Comparison of ENCODE assay signal across 14 cellular contexts in the genomic region with DNA sequence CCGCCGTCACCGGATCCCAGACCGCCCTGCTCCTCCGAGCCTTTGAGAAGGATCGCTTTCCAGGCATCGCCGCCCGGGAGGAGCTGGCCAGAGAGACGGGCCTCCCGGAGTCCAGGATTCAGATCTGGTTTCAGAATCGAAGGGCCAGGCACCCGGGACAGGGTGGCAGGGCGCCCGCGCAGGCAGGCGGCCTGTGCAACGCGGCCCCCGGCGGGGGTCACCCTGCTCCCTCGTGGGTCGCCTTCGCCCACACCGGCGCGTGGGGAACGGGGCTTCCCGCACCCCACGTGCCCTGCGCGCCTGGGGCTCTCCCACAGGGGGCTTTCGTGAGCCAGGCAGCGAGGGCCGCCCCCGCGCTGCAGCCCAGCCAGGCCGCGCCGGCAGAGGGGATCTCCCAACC. TPM values are rescaled to one million over a fixed set of nuclear protein-coding genes. Genes with fewer than 3 reads are reported as not detected.
DNase-seq lines count a peak whose midpoint lies in the region; ATAC-seq and TF ChIP-seq lines count a peak whose summit lies in the region.
"Not testable (repeated sequence)": the region's sequence is repeated elsewhere in the genome, so short reads cannot be mapped to it uniquely, and the experiment has no call there.
"Had no signal": no experiment of that assay in that cellular context is flagged by ENCODE, and none has a peak within 500 bp of the region (broad histone marks: within the 10 kb centered on the region; RNA-seq: fewer than 3 reads in every experiment).

No MANE protein-coding gene starts in this region.

- H3K4me1 Mint-ChIP-seq in central memory CD8-positive, alpha-beta T cell, result not testable (repeated sequence)

- not testable (repeated sequence) for H3K27ac Mint-ChIP-seq in central memory CD8-positive, alpha-beta T cell (ENCODE audit: low read depth)

- ATAC-seq in SK-N-SH treated with all-trans-retinoic acid at 6 μM for 48 hours (peak; percentile 63), Right ventricle myocardium superior (ENCODE audit: poor library complexity) (peak; percentile 43), left lung (peak; percentile 19), lung (ENCODE audit: insufficient read depth, low FRiP score) (peak; percentile 47), psoas muscle (peak in 3 of 4 donors; percentile 47 to 61 (median 51)), aorta (ENCODE audit: low FRiP score) (peak; percentile 90)
- peak; percentile 64 for ATAC-seq in central memory CD8-positive, alpha-beta T cell (replicated peaks; ENCODE audit: extremely low read depth, poor library complexity, severe bottlenecking)
- peak; percentile 63 for ATAC-seq in stimulated activated naive CD8-positive, alpha-beta T cell treated with anti-CD3 and anti-CD28 coated beads, Interleukin-15, Interleukin-2, amounts not matched to agents 100 U/mL and 50 U/mL, for 24 hours

- H3K27me3 ChIP-seq in left lung, result peaks cover 0 to 18% of the 10 kb centered on the region in 2 donors
- not testable (repeated sequence) for H3K27me3 ChIP-seq in lung (ENCODE audit: control insufficient read depth, insufficient read depth); psoas muscle (ENCODE audit: insufficient read depth in 3 of 3, low read length in 2 of 3); aorta (ENCODE audit: control insufficient read depth in 1 of 2, insufficient read depth in 2 of 2, low read length in 1 of 2)

- not testable (repeated sequence) for H3K36me3 ChIP-seq in left lung; lung (ENCODE audit: control insufficient read depth in 2 of 2, insufficient read depth in 2 of 2, low read length in 2 of 2); psoas muscle (ENCODE audit: insufficient read depth in 1 of 2, low read depth in 1 of 2); aorta (ENCODE audit: control insufficient read depth in 1 of 2, insufficient read depth in 2 of 2, low read length in 1 of 2)

- not testable (repeated sequence) for H3K36me3 Mint-ChIP-seq in central memory CD8-positive, alpha-beta T cell (ENCODE audit: insufficient read depth)

- WGBS in lung, 2 donors, result no CpG with 5 or more reads among the region's 40 CpGs
- no CpG with 5 or more reads among the region's 40 CpGs for WGBS in psoas muscle, 3 donors
- no CpG with 5 or more reads among the region's 40 CpGs for WGBS in aorta, 2 donors

- peaks cover 16% of the 10 kb centered on the region for H3K27me3 Mint-ChIP-seq in central memory CD8-positive, alpha-beta T cell

- not testable (repeated sequence) for H3K9me3 ChIP-seq in left lung; lung (ENCODE audit: control insufficient read depth in 2 of 2, insufficient read depth in 1 of 2, low read length in 1 of 2); psoas muscle; aorta (ENCODE audit: control insufficient read depth, low read length)

- H3K4me3 Mint-ChIP-seq in central memory CD8-positive, alpha-beta T cell, result not testable (repeated sequence)

- not testable (repeated sequence) for H3K4me1 ChIP-seq in left lung; lung (ENCODE audit: control insufficient read depth in 2 of 2, insufficient read depth in 2 of 2, low read length in 2 of 2); psoas muscle; aorta (ENCODE audit: control insufficient read depth in 1 of 2, insufficient read depth in 2 of 2, low read length in 2 of 2)

- not testable (repeated sequence) for TF ChIP-seq CTCF in left lung (IDR thresholded peaks at IDR 0.05); lung (IDR thresholded peaks at IDR 0.05; ENCODE audit: control extremely low read depth, extremely low read depth); psoas muscle (IDR thresholded peaks at IDR 0.05)

- H3K9me3 Mint-ChIP-seq in central memory CD8-positive, alpha-beta T cell, result not testable (repeated sequence)

- intact Hi-C loops in Right ventricle myocardium superior (cut with DNase I); left lung (cut with DNase I); psoas muscle (cut with DNase I); aorta (cut with DNase I): not testable (repeated sequence)

- H3K4me3 ChIP-seq in left lung; lung; psoas muscle; aorta (ENCODE audit: low read length in 2 of 2): not testable (repeated sequence)

- not testable (repeated sequence) for DNase-seq in central memory CD8-positive, alpha-beta T cell (ENCODE audit: low spot score in 2 of 2); Right ventricle myocardium superior; left lung; lung (ENCODE audit: low spot score); psoas muscle; stimulated activated naive CD8-positive, alpha-beta T cell treated with anti-CD3 and anti-CD28 coated beads, Interleukin-15, Interleukin-2, amounts not matched to agents 100 U/mL and 50 U/mL, for 24 hours; aorta

- H3K27ac ChIP-seq in left lung; lung (ENCODE audit: low read depth in 1 of 2, low read length in 1 of 2); psoas muscle; aorta (ENCODE audit: low read depth in 1 of 2, low read length in 2 of 2): not testable (repeated sequence)

RNA-seq across cellular contexts. Expression of gene FRG2B, which starts 40.9 kb away (rescaled TPM):
- total RNA-seq in Right ventricle myocardium superior, result not detected
- not detected for total RNA-seq in left lung
- not detected for total RNA-seq in lung
- not detected for polyA plus RNA-seq in lung
- not detected for total RNA-seq in psoas muscle
- not detected for polyA plus RNA-seq in psoas muscle
- total RNA-seq in aorta, result not detected
- not detected for polyA plus RNA-seq in aorta
- total RNA-seq: A172; CD4-positive, CD25-positive, alpha-beta regulatory T cell; G401; GM12878; HFFc6 had no signal
- polyA plus RNA-seq: CD4-positive, CD25-positive, alpha-beta regulatory T cell; CD8-positive, alpha-beta memory T cell; GM12878 had no signal

Comparison
In these comparisons a context has a peak if more than half of its experiments do, and no peak if none do; other contexts are left out.
1. ATAC-seq: peak in every context shown above with its lines; median percentile 90 in aorta; 64 in central memory CD8-positive, alpha-beta T cell; 63 in SK-N-SH treated with all-trans-retinoic acid at 6 μM for 48 hours; 63 in stimulated activated naive CD8-positive, alpha-beta T cell treated with anti-CD3 and anti-CD28 coated beads, Interleukin-15, Interleukin-2, amounts not matched to agents 100 U/mL and 50 U/mL, for 24 hours; 51 in psoas muscle; 47 in lung; 43 in Right ventricle myocardium superior; 19 in left lung.